ENCODE assay signal across 1 cellular context in the genomic region with DNA sequence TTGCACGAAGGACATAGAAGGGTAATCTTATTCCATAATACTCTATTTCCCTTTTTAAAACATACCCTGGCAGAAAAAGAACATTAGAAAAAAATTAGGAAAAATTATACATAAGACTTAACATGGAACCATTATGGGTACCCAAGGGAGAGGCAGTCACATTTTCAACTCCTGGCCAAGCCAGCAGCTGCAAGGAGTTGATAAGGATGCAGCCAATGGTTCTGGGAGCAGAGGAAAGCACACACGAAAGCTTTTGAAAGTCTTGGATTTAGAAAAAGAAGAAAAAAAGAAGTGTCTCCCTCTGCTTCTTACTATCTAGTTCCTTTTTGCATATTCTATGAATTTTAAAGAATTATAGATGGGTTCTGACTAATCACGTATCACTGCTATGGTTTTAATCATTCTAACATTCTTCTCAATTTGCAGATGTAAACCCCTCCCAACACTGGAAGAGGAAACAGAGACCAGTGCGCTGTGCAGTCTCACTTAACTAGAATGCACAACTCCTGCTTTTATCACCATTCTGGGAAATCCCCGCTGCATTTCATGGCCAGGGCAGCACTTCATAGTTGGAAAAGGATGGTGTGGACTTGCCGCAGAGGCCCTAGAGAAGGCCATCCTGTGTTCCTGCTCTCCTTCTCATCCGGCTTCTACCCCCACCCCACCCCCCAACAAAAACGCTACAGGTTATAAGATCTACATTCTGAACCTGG.
TF ChIP-seq lines count a peak whose summit lies in the region.

No MANE protein-coding gene starts in this region.

TF ChIP-seq in K562, 482 proteins besides CTCF, POLR2A, EP300 and RAD21 (continued from another document and continues in another):
- TF ChIP-seq, protein P1, sequence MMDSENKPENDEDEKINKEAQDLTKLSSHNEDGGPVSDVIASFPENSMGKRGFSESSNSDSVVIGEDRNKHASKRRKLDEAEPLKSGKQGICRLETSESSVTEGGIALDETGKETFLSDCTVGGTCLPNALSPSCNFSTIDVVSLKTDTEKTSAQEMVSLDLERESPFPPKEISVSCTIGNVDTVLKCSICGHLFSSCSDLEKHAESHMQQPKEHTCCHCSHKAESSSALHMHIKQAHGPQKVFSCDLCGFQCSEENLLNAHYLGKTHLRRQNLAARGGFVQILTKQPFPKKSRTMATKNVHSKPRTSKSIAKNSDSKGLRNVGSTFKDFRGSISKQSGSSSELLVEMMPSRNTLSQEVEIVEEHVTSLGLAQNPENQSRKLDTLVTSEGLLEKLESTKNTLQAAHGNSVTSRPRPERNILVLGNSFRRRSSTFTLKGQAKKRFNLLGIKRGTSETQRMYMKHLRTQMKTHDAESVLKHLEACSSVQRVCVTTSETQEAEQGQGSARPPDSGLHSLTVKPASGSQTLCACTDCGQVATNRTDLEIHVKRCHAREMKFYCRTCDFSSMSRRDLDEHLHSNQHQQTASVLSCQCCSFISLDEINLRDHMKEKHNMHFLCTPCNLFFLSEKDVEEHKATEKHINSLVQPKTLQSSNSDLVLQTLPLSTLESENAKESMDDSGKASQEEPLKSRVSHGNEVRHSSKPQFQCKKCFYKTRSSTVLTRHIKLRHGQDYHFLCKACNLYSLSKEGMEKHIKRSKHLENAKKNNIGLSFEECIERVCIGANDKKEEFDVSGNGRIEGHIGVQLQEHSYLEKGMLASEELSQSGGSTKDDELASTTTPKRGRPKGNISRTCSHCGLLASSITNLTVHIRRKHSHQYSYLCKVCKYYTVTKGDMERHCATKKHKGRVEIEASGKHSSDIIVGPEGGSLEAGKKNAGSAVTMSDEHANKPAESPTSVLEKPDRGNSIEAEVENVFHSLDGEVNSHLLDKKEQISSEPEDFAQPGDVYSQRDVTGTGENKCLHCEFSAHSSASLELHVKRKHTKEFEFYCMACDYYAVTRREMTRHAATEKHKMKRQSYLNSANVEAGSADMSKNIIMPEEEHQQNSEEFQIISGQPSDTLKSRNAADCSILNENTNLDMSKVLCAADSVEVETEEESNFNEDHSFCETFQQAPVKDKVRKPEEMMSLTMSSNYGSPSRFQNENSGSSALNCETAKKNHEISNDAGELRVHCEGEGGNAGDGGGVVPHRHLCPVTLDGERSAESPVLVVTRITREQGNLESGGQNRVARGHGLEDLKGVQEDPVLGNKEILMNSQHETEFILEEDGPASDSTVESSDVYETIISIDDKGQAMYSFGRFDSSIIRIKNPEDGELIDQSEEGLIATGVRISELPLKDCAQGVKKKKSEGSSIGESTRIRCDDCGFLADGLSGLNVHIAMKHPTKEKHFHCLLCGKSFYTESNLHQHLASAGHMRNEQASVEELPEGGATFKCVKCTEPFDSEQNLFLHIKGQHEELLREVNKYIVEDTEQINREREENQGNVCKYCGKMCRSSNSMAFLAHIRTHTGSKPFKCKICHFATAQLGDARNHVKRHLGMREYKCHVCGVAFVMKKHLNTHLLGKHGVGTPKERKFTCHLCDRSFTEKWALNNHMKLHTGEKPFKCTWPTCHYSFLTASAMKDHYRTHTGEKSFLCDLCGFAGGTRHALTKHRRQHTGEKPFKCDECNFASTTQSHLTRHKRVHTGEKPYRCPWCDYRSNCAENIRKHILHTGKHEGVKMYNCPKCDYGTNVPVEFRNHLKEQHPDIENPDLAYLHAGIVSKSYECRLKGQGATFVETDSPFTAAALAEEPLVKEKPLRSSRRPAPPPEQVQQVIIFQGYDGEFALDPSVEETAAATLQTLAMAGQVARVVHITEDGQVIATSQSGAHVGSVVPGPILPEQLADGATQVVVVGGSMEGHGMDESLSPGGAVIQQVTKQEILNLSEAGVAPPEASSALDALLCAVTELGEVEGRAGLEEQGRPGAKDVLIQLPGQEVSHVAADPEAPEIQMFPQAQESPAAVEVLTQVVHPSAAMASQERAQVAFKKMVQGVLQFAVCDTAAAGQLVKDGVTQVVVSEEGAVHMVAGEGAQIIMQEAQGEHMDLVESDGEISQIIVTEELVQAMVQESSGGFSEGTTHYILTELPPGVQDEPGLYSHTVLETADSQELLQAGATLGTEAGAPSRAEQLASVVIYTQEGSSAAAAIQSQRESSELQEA (IDR thresholded peaks at IDR 0.05; ENCODE audit: low read depth): no peak
- TF ChIP-seq SAP30 (IDR thresholded peaks at IDR 0.05; ENCODE audit: borderline replicate concordance, insufficient read depth, low read depth, low read length, poor library complexity, severe bottlenecking) (no peak), ZBED1 (IDR thresholded peaks at IDR 0.05) (no peak), ZNF217 (CRISPR knock-in tag; IDR thresholded peaks at IDR 0.05) (no peak), FOXJ2 (tag; IDR thresholded peaks at IDR 0.05) (no peak), HMGXB4 (CRISPR knock-in tag; IDR thresholded peaks at IDR 0.05) (no peak), KDM4B (IDR thresholded peaks at IDR 0.05; ENCODE audit: borderline replicate concordance in 2 of 2, low read depth in 1 of 2) (no peak), PREB (CRISPR knock-in tag; IDR thresholded peaks at IDR 0.05) (no peak), POU5F1 (IDR thresholded peaks at IDR 0.05; ENCODE audit: borderline replicate concordance, low read depth, low read length, partially characterized antibody) (no peak), ZNF584 (CRISPR knock-in tag; IDR thresholded peaks at IDR 0.05; ENCODE audit: low read depth) (peak; percentile 57; the same call in 1 of the 2 replicates), NRF1 (conservative IDR thresholded peaks at IDR 0.05 in 1 of 2, IDR thresholded peaks at IDR 0.05 in 1 of 2) (no peak), ATF4 (CRISPR knock-in tag; IDR thresholded peaks at IDR 0.05) (no peak), SMARCA4 (IDR thresholded peaks at IDR 0.05) (peak; percentile 94), HDAC6 (IDR thresholded peaks at IDR 0.05; ENCODE audit: low read depth, low read length) (no peak), PPARD (CRISPR knock-in tag; IDR thresholded peaks at IDR 0.05) (no peak), FOSL1 (tag; conservative IDR thresholded peaks at IDR 0.05) (peak; percentile 42; the same call in 1 of the 2 replicates), MCM5 (IDR thresholded peaks at IDR 0.05; ENCODE audit: low read depth) (no peak), FUS (optimal IDR thresholded peaks at IDR 0.05; ENCODE audit: low read depth, low read length) (no peak), TOE1 (IDR thresholded peaks at IDR 0.05; ENCODE audit: borderline replicate concordance) (no peak), TOE1 (CRISPR knock-in tag; IDR thresholded peaks at IDR 0.05; ENCODE audit: borderline replicate concordance, low read depth) (no peak), MBD1 (CRISPR knock-in tag; IDR thresholded peaks at IDR 0.05) (no peak), TAL1 (IDR thresholded peaks at IDR 0.05) (peak; percentile 91), ZEB2 (IDR thresholded peaks at IDR 0.05) (no peak), TBL1XR1 (IDR thresholded peaks at IDR 0.05; ENCODE audit: low read length in 2 of 2) (no peak), CHAMP1 (IDR thresholded peaks at IDR 0.05) (0 out of 2 replicates have a peak, but pooled peaks have one; percentile 37), HDGF (IDR thresholded peaks at IDR 0.05) (no peak), ZNF551 (CRISPR knock-in tag; IDR thresholded peaks at IDR 0.05) (no peak), ZNF696 (CRISPR knock-in tag; conservative IDR thresholded peaks at IDR 0.05) (no peak), ZKSCAN8 (CRISPR knock-in tag; IDR thresholded peaks at IDR 0.05) (no peak), ARHGAP35 (IDR thresholded peaks at IDR 0.05; ENCODE audit: partially characterized antibody) (no peak), KLF16 (IDR thresholded peaks at IDR 0.05) (peak; percentile 61)
- TF ChIP-seq, protein P2, sequence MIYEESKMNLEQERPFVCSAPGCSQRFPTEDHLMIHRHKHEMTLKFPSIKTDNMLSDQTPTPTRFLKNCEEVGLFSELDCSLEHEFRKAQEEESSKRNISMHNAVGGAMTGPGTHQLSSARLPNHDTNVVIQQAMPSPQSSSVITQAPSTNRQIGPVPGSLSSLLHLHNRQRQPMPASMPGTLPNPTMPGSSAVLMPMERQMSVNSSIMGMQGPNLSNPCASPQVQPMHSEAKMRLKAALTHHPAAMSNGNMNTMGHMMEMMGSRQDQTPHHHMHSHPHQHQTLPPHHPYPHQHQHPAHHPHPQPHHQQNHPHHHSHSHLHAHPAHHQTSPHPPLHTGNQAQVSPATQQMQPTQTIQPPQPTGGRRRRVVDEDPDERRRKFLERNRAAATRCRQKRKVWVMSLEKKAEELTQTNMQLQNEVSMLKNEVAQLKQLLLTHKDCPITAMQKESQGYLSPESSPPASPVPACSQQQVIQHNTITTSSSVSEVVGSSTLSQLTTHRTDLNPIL (CRISPR knock-in tag; IDR thresholded peaks at IDR 0.05): no peak
- TF ChIP-seq, protein P3, sequence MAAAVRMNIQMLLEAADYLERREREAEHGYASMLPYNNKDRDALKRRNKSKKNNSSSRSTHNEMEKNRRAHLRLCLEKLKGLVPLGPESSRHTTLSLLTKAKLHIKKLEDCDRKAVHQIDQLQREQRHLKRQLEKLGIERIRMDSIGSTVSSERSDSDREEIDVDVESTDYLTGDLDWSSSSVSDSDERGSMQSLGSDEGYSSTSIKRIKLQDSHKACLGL (CRISPR knock-in tag; IDR thresholded peaks at IDR 0.05; ENCODE audit: borderline replicate concordance, poor library complexity, severe bottlenecking): no peak
- TF ChIP-seq, protein P4, sequence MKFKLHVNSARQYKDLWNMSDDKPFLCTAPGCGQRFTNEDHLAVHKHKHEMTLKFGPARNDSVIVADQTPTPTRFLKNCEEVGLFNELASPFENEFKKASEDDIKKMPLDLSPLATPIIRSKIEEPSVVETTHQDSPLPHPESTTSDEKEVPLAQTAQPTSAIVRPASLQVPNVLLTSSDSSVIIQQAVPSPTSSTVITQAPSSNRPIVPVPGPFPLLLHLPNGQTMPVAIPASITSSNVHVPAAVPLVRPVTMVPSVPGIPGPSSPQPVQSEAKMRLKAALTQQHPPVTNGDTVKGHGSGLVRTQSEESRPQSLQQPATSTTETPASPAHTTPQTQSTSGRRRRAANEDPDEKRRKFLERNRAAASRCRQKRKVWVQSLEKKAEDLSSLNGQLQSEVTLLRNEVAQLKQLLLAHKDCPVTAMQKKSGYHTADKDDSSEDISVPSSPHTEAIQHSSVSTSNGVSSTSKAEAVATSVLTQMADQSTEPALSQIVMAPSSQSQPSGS (CRISPR knock-in tag; IDR thresholded peaks at IDR 0.05): no peak
